8 cellular contexts compared by ENCODE assay signal in the genomic region with DNA sequence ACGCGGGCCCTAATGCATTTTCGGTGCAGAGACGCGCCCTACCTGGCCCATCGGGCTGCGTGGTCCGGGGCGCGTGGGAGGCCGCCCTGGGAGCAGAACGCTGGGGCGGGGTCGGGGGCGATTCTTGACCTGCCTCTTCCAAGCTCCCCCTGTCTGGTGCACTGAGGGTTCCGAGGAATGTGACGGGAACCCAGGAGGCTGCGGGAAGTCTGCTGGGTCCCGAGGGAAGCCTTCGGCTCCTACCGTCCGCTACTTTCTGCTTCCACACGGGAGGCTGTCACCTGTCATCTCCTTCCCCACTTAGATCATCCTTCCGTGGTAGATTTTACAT. TPM values are rescaled to one million over a fixed set of nuclear protein-coding genes. Genes with fewer than 3 reads are reported as not detected.
DNase-seq lines count a peak whose midpoint lies in the region; ATAC-seq, FAIRE-seq and TF ChIP-seq lines count a peak whose summit lies in the region.

No MANE protein-coding gene starts in this region.

- no peak overlapping the region for H3K27ac ChIP-seq in OCI-LY3 (ENCODE audit: low read length)
- no peak overlapping the region for H3K27ac ChIP-seq in endothelial cell of umbilical vein (ENCODE audit: insufficient read depth, low read depth, low read length)

- no peaks in the 10 kb centered on the region for H3K27me3 Mint-ChIP-seq in activated CD4-positive, alpha-beta T cell treated with anti-CD3 and anti-CD28 coated beads for 36 hours
- peaks cover 6% of the 10 kb centered on the region for H3K27me3 Mint-ChIP-seq in neural crest cell (ENCODE audit: low read depth)

- FAIRE-seq in endothelial cell of umbilical vein (lab: Jason Lieb, UNC), result no peak

- no peak for ATAC-seq in activated CD4-positive, alpha-beta T cell treated with anti-CD3 and anti-CD28 coated beads for 36 hours
- ATAC-seq in GM18870 (IDR thresholded peaks at IDR 0.05; ENCODE audit: unreplicated experiment), result no peak

- H3K27me3 ChIP-seq in OCI-LY3 (ENCODE audit: low read depth, low read length), result no peaks in the 10 kb centered on the region
- H3K27me3 ChIP-seq in endothelial cell of umbilical vein (ENCODE audit: control insufficient read depth in 2 of 2, insufficient read depth in 2 of 2, low read length in 2 of 2), result peaks cover 0 to 2% of the 10 kb centered on the region in 2 experiments

- dilution Hi-C loops in endothelial cell of umbilical vein (cut with MboI; ENCODE audit: extremely low pct_ligation_motif_present, low sequenced_read_pairs), result no loop called here

- CTCF ChIA-PET in activated CD4-positive, alpha-beta T cell treated with anti-CD3 and anti-CD28 coated beads for 36 hours (lab: Charles Lee), result interaction anchor here (0.7 to 2.1 kb wide), 7 partner anchors 12 to 1278 kb away, joined by 3 to 11 read pairs (median 4); a partner anchor contains a TSS
- CTCF ChIA-PET in endothelial cell of umbilical vein (lab: Charles Lee), result interaction anchor here (0.8 to 1.6 kb wide), 10 partner anchors 9 to 975 kb away, joined by 3 to 16 read pairs (median 5); a partner anchor contains a TSS

- H3K4me2 ChIP-seq in OCI-LY3 (ENCODE audit: low read length), result peak overlapping the region; percentile 79
- H3K4me2 ChIP-seq in endothelial cell of umbilical vein (ENCODE audit: insufficient read depth, low read length), result peak overlapping the region; percentile 62

- H3K9me1 ChIP-seq in endothelial cell of umbilical vein (replicated peaks; ENCODE audit: control insufficient read depth, extremely low read depth, insufficient read depth, low read length), result no peaks in the 10 kb centered on the region

- H3K9ac ChIP-seq in OCI-LY3 (ENCODE audit: low read length), result peak overlapping the region; percentile 45
- H3K9ac ChIP-seq in endothelial cell of umbilical vein (replicated peaks; ENCODE audit: extremely low read depth, insufficient read depth, low read length), result peak overlapping the region; percentile 41

- H2AFZ ChIP-seq in OCI-LY3 (ENCODE audit: low read depth, low read length) (peak overlapping the region; percentile 64; the same call in 1 of the 2 replicates), endothelial cell of umbilical vein (ENCODE audit: low read depth, low read length) (peak overlapping the region; percentile 94)

- no peaks in the 10 kb centered on the region for H3K36me3 ChIP-seq in OCI-LY3 (replicated peaks; ENCODE audit: low read depth, low read length)
- H3K36me3 ChIP-seq in endothelial cell of umbilical vein (ENCODE audit: control insufficient read depth in 2 of 2, extremely low read depth in 1 of 2, insufficient read depth in 2 of 2, low read length in 2 of 2), result no peaks in the 10 kb centered on the region

- no peak for DNase-seq in activated CD4-positive, alpha-beta T cell treated with anti-CD3 and anti-CD28 coated beads for 36 hours
- no peak for DNase-seq in activated CD4-positive, alpha-beta T cell treated with anti-CD3 and anti-CD28 coated beads, Interleukin-2, amount 50 U/mL, for 1 hour
- DNase-seq in endothelial cell of umbilical vein (ENCODE audit: low read depth, low spot score) (no peak), neural crest cell (ENCODE audit: low read depth, low spot score) (no peak), NCI-H2227 (lab: John Stamatoyannopoulos, UW; ENCODE audit: unreplicated experiment) (no peak), NOMO-1 (lab: John Stamatoyannopoulos, UW; ENCODE audit: unreplicated experiment in 2 of 2) (no peak)

- peak overlapping the region; percentile 84 for H3K4me3 Mint-ChIP-seq in activated CD4-positive, alpha-beta T cell treated with anti-CD3 and anti-CD28 coated beads for 36 hours
- H3K4me3 Mint-ChIP-seq in neural crest cell, result peak overlapping the region; percentile 97

- H4K20me1 ChIP-seq in OCI-LY3 (ENCODE audit: insufficient read depth, low read length) (no peaks in the 10 kb centered on the region), endothelial cell of umbilical vein (replicated peaks; ENCODE audit: control insufficient read depth, extremely low read depth, insufficient read depth, low read length) (no peaks in the 10 kb centered on the region)

- BruUV-seq in endothelial cell of umbilical vein (replicated peaks; lab: Mats Ljungman, UMichigan), result no TSS peak

- H3K27ac Mint-ChIP-seq in activated CD4-positive, alpha-beta T cell treated with anti-CD3 and anti-CD28 coated beads for 36 hours, result no peak overlapping the region
- H3K27ac Mint-ChIP-seq in neural crest cell (ENCODE audit: unreplicated experiment), result no peak overlapping the region

- POLR2A ChIA-PET in activated CD4-positive, alpha-beta T cell treated with anti-CD3 and anti-CD28 coated beads for 36 hours (lab: Charles Lee), result interaction anchor here (0.6 to 1.4 kb wide), 4 partner anchors 61 to 980 kb away, joined by 3 to 4 read pairs (median 3); a partner anchor contains a TSS
- POLR2A ChIA-PET in endothelial cell of umbilical vein (lab: Charles Lee), result interaction anchor here (1.2 kb wide), 1 partner anchor 145 kb away, joined by 3 read pairs; no protein-coding TSS in a partner anchor

- H3K79me2 ChIP-seq in OCI-LY3 (ENCODE audit: low read length) (no peaks in the 10 kb centered on the region), endothelial cell of umbilical vein (ENCODE audit: control insufficient read depth, insufficient read depth, low read length) (peaks cover 9% of the 10 kb centered on the region)

- no peaks in the 10 kb centered on the region for H3K36me3 Mint-ChIP-seq in activated CD4-positive, alpha-beta T cell treated with anti-CD3 and anti-CD28 coated beads for 36 hours (ENCODE audit: low read depth)
- no peaks in the 10 kb centered on the region for H3K36me3 Mint-ChIP-seq in neural crest cell (ENCODE audit: low read depth)

- TF ChIP-seq POLR2A in endothelial cell of umbilical vein (IDR thresholded peaks at IDR 0.05; ENCODE audit: low read depth, low read length), result no peak

- H3K4me1 Mint-ChIP-seq in activated CD4-positive, alpha-beta T cell treated with anti-CD3 and anti-CD28 coated beads for 36 hours, result peaks cover 11% of the 10 kb centered on the region
- peaks cover 15% of the 10 kb centered on the region for H3K4me1 Mint-ChIP-seq in neural crest cell

- TF ChIP-seq CTCF in OCI-LY3 (IDR thresholded peaks at IDR 0.05; ENCODE audit: low read depth, low read length), result no peak
- no peak for TF ChIP-seq CTCF in endothelial cell of umbilical vein (IDR thresholded peaks at IDR 0.05; ENCODE audit: extremely low read depth in 1 of 2, insufficient read depth in 1 of 2, low read depth in 1 of 2, low read length in 2 of 2)
- no peak for TF ChIP-seq CTCF in neural crest cell (conservative IDR thresholded peaks at IDR 0.05)

- no peaks in the 10 kb centered on the region for H3K9me3 ChIP-seq in OCI-LY3 (ENCODE audit: insufficient read depth, low read length)
- H3K9me3 ChIP-seq in endothelial cell of umbilical vein (replicated peaks; ENCODE audit: control insufficient read depth, insufficient read depth, low read length), result no peaks in the 10 kb centered on the region

- H3K4me3 ChIP-seq in OCI-LY3 (ENCODE audit: low read length) (peak overlapping the region; percentile 79), endothelial cell of umbilical vein (replicated peaks in 1 of 3; ENCODE audit: insufficient read depth in 1 of 3, low read depth in 1 of 3, low read length in 3 of 3) (peak overlapping the region; percentile 65 to 82 (median 78))

- H3K4me1 ChIP-seq in OCI-LY3 (ENCODE audit: low read length) (peaks cover 19% of the 10 kb centered on the region), endothelial cell of umbilical vein (ENCODE audit: control insufficient read depth, extremely low read depth, insufficient read depth, low read length) (peaks cover 8% of the 10 kb centered on the region)

- intact Hi-C loops in activated CD4-positive, alpha-beta T cell treated with anti-CD3 and anti-CD28 coated beads for 36 hours (cut with DNase I, micrococcal nuclease), result loop anchor here (1.0 kb wide), 9 partner anchors 59 to 975 kb away; a partner anchor contains a TSS
- intact Hi-C loops in endothelial cell of umbilical vein (cut with micrococcal nuclease), result loop anchor here (1.0 to 5.0 kb wide), 5 partner anchors 144 to 973 kb away; a partner anchor contains a TSS

- no peaks in the 10 kb centered on the region for H3K9me3 Mint-ChIP-seq in activated CD4-positive, alpha-beta T cell treated with anti-CD3 and anti-CD28 coated beads for 36 hours (ENCODE audit: low read depth)
- H3K9me3 Mint-ChIP-seq in neural crest cell, result no peaks in the 10 kb centered on the region

TF ChIP-seq in endothelial cell of umbilical vein, 7 proteins besides CTCF, POLR2A, EP300 and RAD21 (continues in another document):
- TF ChIP-seq, protein P1, sequence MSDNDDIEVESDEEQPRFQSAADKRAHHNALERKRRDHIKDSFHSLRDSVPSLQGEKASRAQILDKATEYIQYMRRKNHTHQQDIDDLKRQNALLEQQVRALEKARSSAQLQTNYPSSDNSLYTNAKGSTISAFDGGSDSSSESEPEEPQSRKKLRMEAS (IDR thresholded peaks at IDR 0.05; ENCODE audit: insufficient read depth, insufficient read length), result no peak
- TF ChIP-seq MYC (IDR thresholded peaks at IDR 0.05; ENCODE audit: low read depth, low read length) (no peak), JUN (IDR thresholded peaks at IDR 0.05; ENCODE audit: borderline replicate concordance, insufficient read depth, insufficient read length, low read depth) (no peak), GATA2 (IDR thresholded peaks at IDR 0.05; ENCODE audit: insufficient read depth, insufficient read length, low read depth, low read length) (no peak)

RNA-seq across cellular contexts. Expression of a gene that starts 0.8 kb away (rescaled TPM):
- total RNA-seq in activated CD4-positive, alpha-beta T cell treated with anti-CD3 and anti-CD28 coated beads for 36 hours, result 1 to 10 TPM; 4.8 to 4.9 TPM
- 7.0 and 7.5 TPM in 2 replicates for total RNA-seq in endothelial cell of umbilical vein
- polyA plus RNA-seq in endothelial cell of umbilical vein, result 2.3 and 2.9 TPM in 2 replicates
- 4.5 and 4.7 TPM in 2 replicates for polyA plus RNA-seq in endothelial cell of umbilical vein (2011; cell fraction: cytosol; rRNA removed)
- polyA plus RNA-seq in endothelial cell of umbilical vein (2011; cell fraction: nucleus; rRNA removed), result 2.7 and 2.9 TPM in 2 replicates
- polyA plus RNA-seq in endothelial cell of umbilical vein (2012), result 7.8 and 10.9 TPM in 2 replicates
- 1.6 and 2.0 TPM in 2 replicates for polyA minus RNA-seq in endothelial cell of umbilical vein
- 1.9 TPM for polyA minus RNA-seq in endothelial cell of umbilical vein (2011; cell fraction: cytosol; rRNA and poly(A)+ RNA removed)
- 1.8 and 2.4 TPM in 2 replicates for polyA minus RNA-seq in endothelial cell of umbilical vein (2011; cell fraction: nucleus; rRNA and poly(A)+ RNA removed)
- 3.8 TPM in 2 replicates for total RNA-seq in neural crest cell

RNA-seq across cellular contexts. Expression of a gene that starts 59.9 kb away (rescaled TPM):
- total RNA-seq in activated CD4-positive, alpha-beta T cell treated with anti-CD3 and anti-CD28 coated beads for 36 hours, result 10 to 100 TPM; 10.6 to 12.9 TPM
- total RNA-seq in endothelial cell of umbilical vein (25.9 and 28.2 TPM in 2 replicates), neural crest cell (57.1 and 57.4 TPM in 2 replicates)
- polyA plus RNA-seq in endothelial cell of umbilical vein, result 11.1 and 12.5 TPM in 2 replicates
- 15.0 and 17.8 TPM in 2 replicates for polyA plus RNA-seq in endothelial cell of umbilical vein (2011; cell fraction: cytosol; rRNA removed)
- 24.5 and 31.1 TPM in 2 replicates for polyA plus RNA-seq in endothelial cell of umbilical vein (2011; cell fraction: nucleus; rRNA removed)
- polyA plus RNA-seq in endothelial cell of umbilical vein (2012), result 23.7 and 28.9 TPM in 2 replicates
- 20.0 and 21.7 TPM in 2 replicates for polyA minus RNA-seq in endothelial cell of umbilical vein
- polyA minus RNA-seq in endothelial cell of umbilical vein (2011; cell fraction: cytosol; rRNA and poly(A)+ RNA removed), result 5.8 TPM
- polyA minus RNA-seq in endothelial cell of umbilical vein (2011; cell fraction: nucleus; rRNA and poly(A)+ RNA removed), result 9.2 and 12.9 TPM in 2 replicates
